In the genomic region with DNA sequence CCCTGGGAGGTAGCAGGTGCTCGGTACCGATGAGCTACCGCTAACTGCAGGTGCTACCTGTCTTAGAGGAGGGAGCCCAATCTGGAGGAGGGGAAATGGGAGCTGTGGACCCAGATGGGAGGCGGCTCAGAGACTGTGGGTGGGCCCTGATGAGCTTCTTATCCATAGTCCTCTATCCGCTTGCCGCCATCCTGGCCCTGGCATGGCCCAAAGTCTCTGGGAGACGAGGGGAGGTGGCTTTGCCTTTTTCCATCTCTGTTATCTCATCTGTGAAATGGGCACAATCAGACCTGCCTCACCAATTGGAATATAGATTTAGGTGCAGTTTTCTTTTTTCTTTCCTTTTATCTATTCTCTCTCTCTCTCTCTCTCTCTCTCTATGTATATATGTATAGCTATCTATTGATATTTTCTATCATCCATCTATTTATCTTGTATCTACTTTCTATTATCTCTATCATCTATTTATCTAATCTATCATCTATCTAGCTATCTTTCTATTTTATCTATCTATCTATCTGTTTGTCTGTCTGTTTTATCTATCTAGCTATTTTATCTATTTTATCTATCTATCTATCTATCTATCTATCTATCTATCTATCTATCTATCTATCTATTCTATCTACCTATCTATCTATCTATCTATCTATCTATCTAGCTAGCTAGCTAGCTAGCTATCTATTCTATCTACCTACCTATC, we compare ENCODE assay signal across 13 cellular contexts. TPM values are rescaled to one million over a fixed set of nuclear protein-coding genes. Genes with fewer than 3 reads are reported as not detected.
DNase-seq lines count a peak whose midpoint lies in the region; ATAC-seq and TF ChIP-seq lines count a peak whose summit lies in the region.
"Had no signal": no experiment of that assay in that cellular context is flagged by ENCODE, and none has a peak within 500 bp of the region (broad histone marks: within the 10 kb centered on the region; RNA-seq: fewer than 3 reads in every experiment).

No MANE protein-coding gene starts in this region.

- ATAC-seq in activated T-helper 17 cell treated with anti-CD3 and anti-CD28 coated beads, Interleukin-2, amount 50 U/mL, for 72 hours (replicated peaks), result no peak
- no peak for ATAC-seq in GM21390 (IDR thresholded peaks at IDR 0.05; ENCODE audit: unreplicated experiment)

- no peak for DNase-seq in activated CD4-positive, alpha-beta T cell treated with anti-CD3 and anti-CD28 coated beads, Interleukin-2, amount 10 ng/mL, durations not matched to agents 24 days and 14 days
- no peak for DNase-seq in activated CD4-positive, alpha-beta T cell treated with anti-CD3 and anti-CD28 coated beads, Interleukin-2, amount 50 U/mL, for 1 hour
- no peak for DNase-seq in cerebellum (ENCODE audit: low spot score)
- no peak for DNase-seq in GM19240 (ENCODE audit: insufficient read length, low spot score)
- DNase-seq: activated CD8-positive, alpha-beta memory T cell treated with anti-CD3 and anti-CD28 coated beads, Interleukin-2, amount 50 U/mL, for 4 hours; NCI-H446 treated with DMSO at 0.1 percent for 48 hours had no signal

- WGBS in liver, result 84% methylated on average over 7 of the region's 7 CpGs

- H3K36me3 ChIP-seq in liver (ENCODE audit: control insufficient read depth in 4 of 4, insufficient read depth in 3 of 4, low read depth in 1 of 4, low read length in 3 of 4) (no peaks in the 10 kb centered on the region), stomach smooth muscle (ENCODE audit: control insufficient read depth in 2 of 2, insufficient read depth in 2 of 2, low read length in 2 of 2) (no peaks in the 10 kb centered on the region)
- H3K36me3 ChIP-seq: thoracic aorta had no signal

- H3K27ac Mint-ChIP-seq in activated CD4-positive, alpha-beta T cell treated with anti-CD3 and anti-CD28 coated beads, Interleukin-2, amount 10 ng/mL, durations not matched to agents 24 days and 14 days, result peak overlapping the region; percentile 31
- H3K27ac Mint-ChIP-seq in activated T-helper 17 cell treated with anti-CD3 and anti-CD28 coated beads, Interleukin-2, amount 50 U/mL, for 72 hours, result peak overlapping the region; percentile 87

- no peak for TF ChIP-seq CTCF in liver (IDR thresholded peaks at IDR 0.05; ENCODE audit: low read depth, low read length, missing input control)

- H3K9ac ChIP-seq in liver (ENCODE audit: low read depth in 1 of 2, low read length in 2 of 2) (peak overlapping the region in 1 of 2 donors; percentile 22), stomach smooth muscle (ENCODE audit: low read length in 2 of 2) (no peak overlapping the region)

- no peaks in the 10 kb centered on the region for H3K9me3 ChIP-seq in liver (ENCODE audit: control insufficient read depth in 4 of 4, low read length in 3 of 4)
- H3K9me3 ChIP-seq in stomach smooth muscle (ENCODE audit: control insufficient read depth in 2 of 2, low read length in 2 of 2), result peaks cover 0 to 1% of the 10 kb centered on the region in 2 donors
- H3K9me3 ChIP-seq: A549, thoracic aorta had no signal

- H3K4me1 ChIP-seq in liver (ENCODE audit: control insufficient read depth in 4 of 4, insufficient read depth in 4 of 4, low read length in 3 of 4) (peaks cover 32 to 71% (median 52%) of the 10 kb centered on the region in 4 donors), stomach smooth muscle (ENCODE audit: control insufficient read depth, insufficient read depth, low read length) (peaks cover 63% of the 10 kb centered on the region)

- H3K36me3 Mint-ChIP-seq in activated CD4-positive, alpha-beta T cell treated with anti-CD3 and anti-CD28 coated beads, Interleukin-2, amount 10 ng/mL, durations not matched to agents 24 days and 14 days (ENCODE audit: low read depth), result peaks cover 44% of the 10 kb centered on the region
- H3K36me3 Mint-ChIP-seq in activated T-helper 17 cell treated with anti-CD3 and anti-CD28 coated beads, Interleukin-2, amount 50 U/mL, for 72 hours (ENCODE audit: low read depth), result peaks cover 100% of the 10 kb centered on the region

- H3K27ac ChIP-seq in liver (ENCODE audit: low read depth in 1 of 2, low read length in 2 of 2), result peak overlapping the region; percentile 27 to 55
- H3K27ac ChIP-seq in stomach smooth muscle (ENCODE audit: low read length), result peak overlapping the region; percentile 86

- H3K9me3 Mint-ChIP-seq in activated CD4-positive, alpha-beta T cell treated with anti-CD3 and anti-CD28 coated beads, Interleukin-2, amount 10 ng/mL, durations not matched to agents 24 days and 14 days, result no peaks in the 10 kb centered on the region
- no peaks in the 10 kb centered on the region for H3K9me3 Mint-ChIP-seq in activated T-helper 17 cell treated with anti-CD3 and anti-CD28 coated beads, Interleukin-2, amount 50 U/mL, for 72 hours

- no peaks in the 10 kb centered on the region for H3K27me3 ChIP-seq in liver (ENCODE audit: control insufficient read depth in 4 of 4, insufficient read depth in 4 of 4, low read length in 3 of 4)
- no peaks in the 10 kb centered on the region for H3K27me3 ChIP-seq in stomach smooth muscle (ENCODE audit: control insufficient read depth in 1 of 2, insufficient read depth in 2 of 2, low read length in 2 of 2)

- H3K4me3 ChIP-seq in liver (ENCODE audit: low read depth in 1 of 3, low read length in 3 of 3), result no peak overlapping the region
- H3K4me3 ChIP-seq in stomach smooth muscle (ENCODE audit: low read length in 2 of 2), result no peak overlapping the region
- H3K4me3 ChIP-seq: A549, thoracic aorta had no signal

- H3K4me3 Mint-ChIP-seq in activated CD4-positive, alpha-beta T cell treated with anti-CD3 and anti-CD28 coated beads, Interleukin-2, amount 10 ng/mL, durations not matched to agents 24 days and 14 days, result no peak overlapping the region
- H3K4me3 Mint-ChIP-seq in activated T-helper 17 cell treated with anti-CD3 and anti-CD28 coated beads, Interleukin-2, amount 50 U/mL, for 72 hours, result peak overlapping the region; percentile 95

- intact Hi-C loops in activated CD4-positive, alpha-beta T cell treated with anti-CD3 and anti-CD28 coated beads, Interleukin-2, amount 10 ng/mL, durations not matched to agents 24 days and 14 days (cut with micrococcal nuclease), result no loop called here

- no peaks in the 10 kb centered on the region for H3K27me3 Mint-ChIP-seq in activated CD4-positive, alpha-beta T cell treated with anti-CD3 and anti-CD28 coated beads, Interleukin-2, amount 10 ng/mL, durations not matched to agents 24 days and 14 days
- no peaks in the 10 kb centered on the region for H3K27me3 Mint-ChIP-seq in activated T-helper 17 cell treated with anti-CD3 and anti-CD28 coated beads, Interleukin-2, amount 50 U/mL, for 72 hours

- H3K4me1 Mint-ChIP-seq in activated CD4-positive, alpha-beta T cell treated with anti-CD3 and anti-CD28 coated beads, Interleukin-2, amount 10 ng/mL, durations not matched to agents 24 days and 14 days, result peaks cover 51% of the 10 kb centered on the region
- peaks cover 55% of the 10 kb centered on the region for H3K4me1 Mint-ChIP-seq in activated T-helper 17 cell treated with anti-CD3 and anti-CD28 coated beads, Interleukin-2, amount 50 U/mL, for 72 hours

- TF ChIP-seq RAD21 in liver (IDR thresholded peaks at IDR 0.05), result no peak

TF ChIP-seq in liver, 16 proteins besides CTCF, POLR2A, EP300 and RAD21 (continues in another document):
- TF ChIP-seq, protein P1, sequence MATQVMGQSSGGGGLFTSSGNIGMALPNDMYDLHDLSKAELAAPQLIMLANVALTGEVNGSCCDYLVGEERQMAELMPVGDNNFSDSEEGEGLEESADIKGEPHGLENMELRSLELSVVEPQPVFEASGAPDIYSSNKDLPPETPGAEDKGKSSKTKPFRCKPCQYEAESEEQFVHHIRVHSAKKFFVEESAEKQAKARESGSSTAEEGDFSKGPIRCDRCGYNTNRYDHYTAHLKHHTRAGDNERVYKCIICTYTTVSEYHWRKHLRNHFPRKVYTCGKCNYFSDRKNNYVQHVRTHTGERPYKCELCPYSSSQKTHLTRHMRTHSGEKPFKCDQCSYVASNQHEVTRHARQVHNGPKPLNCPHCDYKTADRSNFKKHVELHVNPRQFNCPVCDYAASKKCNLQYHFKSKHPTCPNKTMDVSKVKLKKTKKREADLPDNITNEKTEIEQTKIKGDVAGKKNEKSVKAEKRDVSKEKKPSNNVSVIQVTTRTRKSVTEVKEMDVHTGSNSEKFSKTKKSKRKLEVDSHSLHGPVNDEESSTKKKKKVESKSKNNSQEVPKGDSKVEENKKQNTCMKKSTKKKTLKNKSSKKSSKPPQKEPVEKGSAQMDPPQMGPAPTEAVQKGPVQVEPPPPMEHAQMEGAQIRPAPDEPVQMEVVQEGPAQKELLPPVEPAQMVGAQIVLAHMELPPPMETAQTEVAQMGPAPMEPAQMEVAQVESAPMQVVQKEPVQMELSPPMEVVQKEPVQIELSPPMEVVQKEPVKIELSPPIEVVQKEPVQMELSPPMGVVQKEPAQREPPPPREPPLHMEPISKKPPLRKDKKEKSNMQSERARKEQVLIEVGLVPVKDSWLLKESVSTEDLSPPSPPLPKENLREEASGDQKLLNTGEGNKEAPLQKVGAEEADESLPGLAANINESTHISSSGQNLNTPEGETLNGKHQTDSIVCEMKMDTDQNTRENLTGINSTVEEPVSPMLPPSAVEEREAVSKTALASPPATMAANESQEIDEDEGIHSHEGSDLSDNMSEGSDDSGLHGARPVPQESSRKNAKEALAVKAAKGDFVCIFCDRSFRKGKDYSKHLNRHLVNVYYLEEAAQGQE (IDR thresholded peaks at IDR 0.05), result no peak

RNA-seq across cellular contexts. Expression of a gene that starts 16.5 kb away (rescaled TPM):
- total RNA-seq in activated CD4-positive, alpha-beta T cell treated with anti-CD3 and anti-CD28 coated beads, Interleukin-2, amount 10 ng/mL, durations not matched to agents 24 days and 14 days, result 145 TPM in 2 replicates
- total RNA-seq in activated T-helper 17 cell treated with anti-CD3 and anti-CD28 coated beads, Interleukin-2, amount 50 U/mL, for 72 hours, result 100 to 1,000 TPM; 291 to 379 TPM
- total RNA-seq in liver, result 10 to 100 TPM; 16.0 to 16.9 TPM
- polyA plus RNA-seq in liver, result 10 to 100 TPM in 1 of 2 donors, 1 to 10 TPM in 1; 7.2 to 19.6 TPM
- total RNA-seq in cerebellum, result 3.7 TPM
- total RNA-seq: RPMI7951 had no signal

RNA-seq across cellular contexts. Expression of a gene that starts 46.6 kb away (rescaled TPM):
- 26.9 and 30.8 TPM in 2 replicates for total RNA-seq in activated CD4-positive, alpha-beta T cell treated with anti-CD3 and anti-CD28 coated beads, Interleukin-2, amount 10 ng/mL, durations not matched to agents 24 days and 14 days
- 10 to 100 TPM; 30.4 to 35.6 TPM for total RNA-seq in activated T-helper 17 cell treated with anti-CD3 and anti-CD28 coated beads, Interleukin-2, amount 50 U/mL, for 72 hours
- total RNA-seq in liver (10 to 100 TPM; 14.5 to 68.3 TPM), cerebellum (60.8 TPM)
- polyA plus RNA-seq in liver, result 10 to 100 TPM; 10.2 to 10.7 TPM
